2 cellular contexts compared by ENCODE assay signal in genomic region chr10:117720931-117721826, GRCh38.
TF ChIP-seq lines count a peak whose summit lies in the region.

No MANE protein-coding gene starts in this region.

TF ChIP-seq in GM23338, 12 proteins besides CTCF, POLR2A, EP300 and RAD21 (continued from another document):
- TF ChIP-seq ZNF462 (CRISPR knock-in tag; IDR thresholded peaks at IDR 0.05), result no peak; the same call in 1 of the 2 replicates
- no peak for TF ChIP-seq STAT1 (IDR thresholded peaks at IDR 0.05; ENCODE audit: unreplicated experiment)
- TF ChIP-seq ZNF114 (CRISPR knock-in tag; IDR thresholded peaks at IDR 0.05), result no peak
- TF ChIP-seq POLR2AphosphoS5 (IDR thresholded peaks at IDR 0.05; ENCODE audit: low read depth), result no peak
- TF ChIP-seq EZH2 (IDR thresholded peaks at IDR 0.05; ENCODE audit: low read depth, unreplicated experiment), result no peak
- TF ChIP-seq NANOG (IDR thresholded peaks at IDR 0.05; ENCODE audit: borderline replicate concordance), result no peak
- no peak for TF ChIP-seq EZH2phosphoT487 (IDR thresholded peaks at IDR 0.05; ENCODE audit: unreplicated experiment)
- TF ChIP-seq ZNF331 (CRISPR knock-in tag; IDR thresholded peaks at IDR 0.05; ENCODE audit: low read depth), result no peak
- no peak for TF ChIP-seq CREB1 (CRISPR knock-in tag; IDR thresholded peaks at IDR 0.05; ENCODE audit: low read depth)
- TF ChIP-seq ETS1 (IDR thresholded peaks at IDR 0.05), result no peak
TF ChIP-seq in GM23338: peak in this region for 0.

TF ChIP-seq in WTC11, 78 proteins besides CTCF, POLR2A, EP300 and RAD21 (continued from another document):
- TF ChIP-seq, protein P1, sequence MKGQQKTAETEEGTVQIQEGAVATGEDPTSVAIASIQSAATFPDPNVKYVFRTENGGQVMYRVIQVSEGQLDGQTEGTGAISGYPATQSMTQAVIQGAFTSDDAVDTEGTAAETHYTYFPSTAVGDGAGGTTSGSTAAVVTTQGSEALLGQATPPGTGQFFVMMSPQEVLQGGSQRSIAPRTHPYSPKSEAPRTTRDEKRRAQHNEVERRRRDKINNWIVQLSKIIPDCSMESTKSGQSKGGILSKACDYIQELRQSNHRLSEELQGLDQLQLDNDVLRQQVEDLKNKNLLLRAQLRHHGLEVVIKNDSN (CRISPR knock-in tag; IDR thresholded peaks at IDR 0.05), result peak; percentile 67; the same call in 1 of the 2 replicates
- no peak for TF ChIP-seq PRRX2 (CRISPR knock-in tag; IDR thresholded peaks at IDR 0.05)
- no peak for TF ChIP-seq OVOL2 (CRISPR knock-in tag; IDR thresholded peaks at IDR 0.05; ENCODE audit: borderline replicate concordance)
- TF ChIP-seq ZNF416 (CRISPR knock-in tag; IDR thresholded peaks at IDR 0.05), result no peak
- 0 out of 2 replicates have a peak, but pooled peaks have one; percentile 36 for TF ChIP-seq ETV6 (CRISPR knock-in tag; IDR thresholded peaks at IDR 0.05)
- no peak for TF ChIP-seq SP1 (CRISPR knock-in tag; conservative IDR thresholded peaks at IDR 0.05)
- no peak for TF ChIP-seq CBFB (CRISPR knock-in tag; IDR thresholded peaks at IDR 0.05; ENCODE audit: low read depth)
- TF ChIP-seq E2F5 (CRISPR knock-in tag; IDR thresholded peaks at IDR 0.05), result no peak
- no peak for TF ChIP-seq FOXJ3 (CRISPR knock-in tag; IDR thresholded peaks at IDR 0.05; ENCODE audit: borderline replicate concordance)
- TF ChIP-seq, protein P2, sequence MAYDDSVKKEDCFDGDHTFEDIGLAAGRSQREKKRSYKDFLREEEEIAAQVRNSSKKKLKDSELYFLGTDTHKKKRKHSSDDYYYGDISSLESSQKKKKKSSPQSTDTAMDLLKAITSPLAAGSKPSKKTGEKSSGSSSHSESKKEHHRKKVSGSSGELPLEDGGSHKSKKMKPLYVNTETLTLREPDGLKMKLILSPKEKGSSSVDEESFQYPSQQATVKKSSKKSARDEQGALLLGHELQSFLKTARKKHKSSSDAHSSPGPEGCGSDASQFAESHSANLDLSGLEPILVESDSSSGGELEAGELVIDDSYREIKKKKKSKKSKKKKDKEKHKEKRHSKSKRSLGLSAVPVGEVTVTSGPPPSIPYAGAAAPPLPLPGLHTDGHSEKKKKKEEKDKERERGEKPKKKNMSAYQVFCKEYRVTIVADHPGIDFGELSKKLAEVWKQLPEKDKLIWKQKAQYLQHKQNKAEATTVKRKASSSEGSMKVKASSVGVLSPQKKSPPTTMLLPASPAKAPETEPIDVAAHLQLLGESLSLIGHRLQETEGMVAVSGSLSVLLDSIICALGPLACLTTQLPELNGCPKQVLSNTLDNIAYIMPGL (CRISPR knock-in tag; IDR thresholded peaks at IDR 0.05), result no peak
- no peak for TF ChIP-seq CDX4 (CRISPR knock-in tag; IDR thresholded peaks at IDR 0.05; ENCODE audit: borderline replicate concordance)
- TF ChIP-seq PRDM15 (CRISPR knock-in tag; IDR thresholded peaks at IDR 0.05), result no peak
- TF ChIP-seq, protein P3, sequence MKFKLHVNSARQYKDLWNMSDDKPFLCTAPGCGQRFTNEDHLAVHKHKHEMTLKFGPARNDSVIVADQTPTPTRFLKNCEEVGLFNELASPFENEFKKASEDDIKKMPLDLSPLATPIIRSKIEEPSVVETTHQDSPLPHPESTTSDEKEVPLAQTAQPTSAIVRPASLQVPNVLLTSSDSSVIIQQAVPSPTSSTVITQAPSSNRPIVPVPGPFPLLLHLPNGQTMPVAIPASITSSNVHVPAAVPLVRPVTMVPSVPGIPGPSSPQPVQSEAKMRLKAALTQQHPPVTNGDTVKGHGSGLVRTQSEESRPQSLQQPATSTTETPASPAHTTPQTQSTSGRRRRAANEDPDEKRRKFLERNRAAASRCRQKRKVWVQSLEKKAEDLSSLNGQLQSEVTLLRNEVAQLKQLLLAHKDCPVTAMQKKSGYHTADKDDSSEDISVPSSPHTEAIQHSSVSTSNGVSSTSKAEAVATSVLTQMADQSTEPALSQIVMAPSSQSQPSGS (CRISPR knock-in tag; IDR thresholded peaks at IDR 0.05; ENCODE audit: borderline replicate concordance, low read depth), result no peak
- no peak for TF ChIP-seq RELA (CRISPR knock-in tag; IDR thresholded peaks at IDR 0.05; ENCODE audit: borderline replicate concordance)
- no peak for TF ChIP-seq GABPB1 (CRISPR knock-in tag; IDR thresholded peaks at IDR 0.05)
- no peak for TF ChIP-seq ARID4B (CRISPR knock-in tag; IDR thresholded peaks at IDR 0.05; ENCODE audit: borderline replicate concordance)
- no peak for TF ChIP-seq ATF3 (CRISPR knock-in tag; conservative IDR thresholded peaks at IDR 0.05)
- no peak for TF ChIP-seq ERG (CRISPR knock-in tag; IDR thresholded peaks at IDR 0.05)
- TF ChIP-seq, protein P4, sequence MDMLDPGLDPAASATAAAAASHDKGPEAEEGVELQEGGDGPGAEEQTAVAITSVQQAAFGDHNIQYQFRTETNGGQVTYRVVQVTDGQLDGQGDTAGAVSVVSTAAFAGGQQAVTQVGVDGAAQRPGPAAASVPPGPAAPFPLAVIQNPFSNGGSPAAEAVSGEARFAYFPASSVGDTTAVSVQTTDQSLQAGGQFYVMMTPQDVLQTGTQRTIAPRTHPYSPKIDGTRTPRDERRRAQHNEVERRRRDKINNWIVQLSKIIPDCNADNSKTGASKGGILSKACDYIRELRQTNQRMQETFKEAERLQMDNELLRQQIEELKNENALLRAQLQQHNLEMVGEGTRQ (CRISPR knock-in tag; IDR thresholded peaks at IDR 0.05), result peak; percentile 69
- no peak for TF ChIP-seq ZNF121 (CRISPR knock-in tag; IDR thresholded peaks at IDR 0.05)
- no peak for TF ChIP-seq ZNF138 (CRISPR knock-in tag; conservative IDR thresholded peaks at IDR 0.05)
- TF ChIP-seq, protein P5, sequence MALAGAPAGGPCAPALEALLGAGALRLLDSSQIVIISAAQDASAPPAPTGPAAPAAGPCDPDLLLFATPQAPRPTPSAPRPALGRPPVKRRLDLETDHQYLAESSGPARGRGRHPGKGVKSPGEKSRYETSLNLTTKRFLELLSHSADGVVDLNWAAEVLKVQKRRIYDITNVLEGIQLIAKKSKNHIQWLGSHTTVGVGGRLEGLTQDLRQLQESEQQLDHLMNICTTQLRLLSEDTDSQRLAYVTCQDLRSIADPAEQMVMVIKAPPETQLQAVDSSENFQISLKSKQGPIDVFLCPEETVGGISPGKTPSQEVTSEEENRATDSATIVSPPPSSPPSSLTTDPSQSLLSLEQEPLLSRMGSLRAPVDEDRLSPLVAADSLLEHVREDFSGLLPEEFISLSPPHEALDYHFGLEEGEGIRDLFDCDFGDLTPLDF (CRISPR knock-in tag; IDR thresholded peaks at IDR 0.05), result no peak
- peak; percentile 79; the same call in 1 of the 2 replicates for TF ChIP-seq MAX (CRISPR knock-in tag; IDR thresholded peaks at IDR 0.05)
- no peak for TF ChIP-seq AFF4 (CRISPR knock-in tag; IDR thresholded peaks at IDR 0.05; ENCODE audit: borderline replicate concordance)
